Comparison of ENCODE assay signal across 23 cellular contexts in the genomic region with DNA sequence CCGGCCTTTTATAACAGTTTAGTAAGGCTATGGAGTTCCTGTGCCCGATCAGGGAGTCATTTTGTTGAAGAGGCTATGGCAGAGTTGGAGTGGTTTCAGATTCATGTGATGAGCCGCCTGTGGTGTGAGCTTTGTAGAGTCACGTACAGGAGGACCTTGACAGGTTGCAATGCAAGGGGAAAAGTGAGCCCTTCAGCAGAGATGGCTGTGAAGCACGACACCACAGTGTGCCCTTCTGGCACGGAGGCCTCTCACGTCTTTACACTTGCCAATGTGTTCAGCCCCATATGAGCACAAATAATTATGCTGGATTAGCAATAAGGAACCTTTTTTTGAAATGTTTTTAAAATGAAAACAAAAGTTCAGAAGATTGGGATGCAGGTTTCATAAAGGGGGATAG.
"Had no signal": no experiment of that assay in that cellular context is flagged by ENCODE, and none has a peak within 500 bp of the region (broad histone marks: within the 10 kb centered on the region; RNA-seq: fewer than 3 reads in every experiment).

No MANE protein-coding gene starts in this region.

- H3K4me1 ChIP-seq: esophagus muscularis mucosa, foreskin keratinocyte, gastroesophageal sphincter, heart left ventricle, pancreas, thyroid gland, vagina had no signal

- H3K36me3 Mint-ChIP-seq: memory B cell, natural killer cell had no signal

- H3K4me1 Mint-ChIP-seq: memory B cell; natural killer cell; stimulated activated naive CD8-positive, alpha-beta T cell treated with anti-CD3 and anti-CD28 coated beads, Interleukin-15, amount 100 ng/mL, for 72 hours had no signal

- H3K27ac ChIP-seq: esophagus muscularis mucosa, foreskin keratinocyte, gastroesophageal sphincter, heart left ventricle, hepatocyte, neutrophil, pancreas, thyroid gland, vagina had no signal

- DNase-seq: dermis blood vessel endothelial cell; effector memory CD4-positive, alpha-beta T cell; foreskin keratinocyte; heart left ventricle; kidney; natural killer cell; pancreas; stimulated activated CD4-positive, alpha-beta T cell treated with anti-CD3 and anti-CD28 coated beads, Interleukin-12 subunit alpha, Interleukin-12 subunit beta, amount 100 ng/mL, for 4 hours; stimulated activated CD4-positive, alpha-beta T cell treated with anti-CD3 and anti-CD28 coated beads, Interleukin-1b, Interleukin-23, amount 100 ng/mL, for 48 hours; stimulated activated CD4-positive, alpha-beta T cell treated with anti-CD3 and anti-CD28 coated beads, Interleukin-4, amount 100 ng/mL, for 1 hour; stimulated activated CD8-positive, alpha-beta memory T cell treated with anti-CD3 and anti-CD28 coated beads, Interleukin-4, amount 100 ng/mL, for 48 hours; stimulated activated naive CD4-positive, alpha-beta T cell; stimulated activated naive CD8-positive, alpha-beta T cell treated with anti-CD3 and anti-CD28 coated beads, Interleukin-15, amount 100 ng/mL, for 72 hours; thyroid gland; trophoblast cell had no signal

- H3K4me2 ChIP-seq: hepatocyte, smooth muscle cell had no signal

- H3K27ac Mint-ChIP-seq: memory B cell; natural killer cell; stimulated activated naive CD8-positive, alpha-beta T cell treated with anti-CD3 and anti-CD28 coated beads, Interleukin-15, amount 100 ng/mL, for 72 hours had no signal

- H2AFZ ChIP-seq: hepatocyte had no signal

- H3K27me3 ChIP-seq: esophagus muscularis mucosa, foreskin keratinocyte, gastroesophageal sphincter, heart left ventricle, hepatocyte, neutrophil, pancreas, thyroid gland, vagina had no signal

- H3K79me2 ChIP-seq: hepatocyte had no signal

- H3K27me3 Mint-ChIP-seq: memory B cell; stimulated activated naive CD8-positive, alpha-beta T cell treated with anti-CD3 and anti-CD28 coated beads, Interleukin-15, amount 100 ng/mL, for 72 hours had no signal

- H3K36me3 ChIP-seq: esophagus muscularis mucosa, gastroesophageal sphincter, heart left ventricle, neutrophil, pancreas, thyroid gland, vagina had no signal

- H3K9me3 ChIP-seq: esophagus muscularis mucosa, gastroesophageal sphincter, heart left ventricle, neutrophil, pancreas, thyroid gland, vagina had no signal

- H3K4me3 Mint-ChIP-seq: memory B cell; natural killer cell; stimulated activated naive CD8-positive, alpha-beta T cell treated with anti-CD3 and anti-CD28 coated beads, Interleukin-15, amount 100 ng/mL, for 72 hours had no signal

- H3K4me3 ChIP-seq: esophagus muscularis mucosa, gastroesophageal sphincter, heart left ventricle, hepatocyte, lung, pancreas, smooth muscle cell, thyroid gland, vagina had no signal
